Comparison of ENCODE assay signal across 24 cellular contexts in the genomic region with DNA sequence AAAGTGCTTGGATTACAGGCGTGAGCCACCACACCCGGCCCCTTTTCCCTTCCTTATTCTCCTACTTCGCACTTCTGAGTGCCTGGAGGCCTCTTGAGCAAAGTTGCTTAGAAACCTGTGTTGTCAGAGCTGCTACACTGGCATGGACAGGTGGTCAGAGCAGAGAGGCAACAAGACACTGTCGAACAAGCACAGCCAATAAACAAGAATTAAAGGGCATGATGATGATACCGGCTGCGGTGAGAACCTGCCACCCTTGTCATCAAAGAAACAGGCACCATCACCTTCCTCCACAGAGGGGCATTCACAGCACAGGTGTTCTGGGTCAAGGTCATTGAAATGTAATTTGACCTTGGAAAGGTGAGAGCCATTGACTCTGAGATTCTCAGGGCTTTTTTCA. TPM values are rescaled to one million over a fixed set of nuclear protein-coding genes. Genes with fewer than 3 reads are reported as not detected.
A peak's percentile ranks its signal among the peaks of the same experiment; 100 is the strongest.
DNase-seq lines count a peak whose midpoint lies in the region; ATAC-seq and TF ChIP-seq lines count a peak whose summit lies in the region.
"Had no signal": no experiment of that assay in that cellular context is flagged by ENCODE, and none has a peak within 500 bp of the region (broad histone marks: within the 10 kb centered on the region; RNA-seq: fewer than 3 reads in every experiment).

No MANE protein-coding gene starts in this region.

- H3K9me3 Mint-ChIP-seq in osteocyte (ENCODE audit: unreplicated experiment), result no peaks in the 10 kb centered on the region
- H3K9me3 Mint-ChIP-seq in CD8-positive, alpha-beta memory T cell, result no peaks in the 10 kb centered on the region
- H3K9me3 Mint-ChIP-seq: CD4-positive, CD25-positive, alpha-beta regulatory T cell; T-helper 1 cell treated with Interleukin-12 subunit alpha and Interleukin-12 subunit beta and Interleukin-4 antibody, amounts not matched to agents 30 μg/mL and 1 μg/mL, for 36 hours had no signal

- H3K27ac ChIP-seq in HEK293 (ENCODE audit: extremely low read depth, low read depth, low read length), result no peak overlapping the region
- H3K27ac ChIP-seq in CD8-positive, alpha-beta memory T cell (ENCODE audit: low read depth, low read length), result no peak overlapping the region
- H3K27ac ChIP-seq: BLaER1 had no signal

- H3K36me3 Mint-ChIP-seq in osteocyte (ENCODE audit: unreplicated experiment), result no peaks in the 10 kb centered on the region
- H3K36me3 Mint-ChIP-seq in CD8-positive, alpha-beta memory T cell, result no peaks in the 10 kb centered on the region
- H3K36me3 Mint-ChIP-seq: CD4-positive, CD25-positive, alpha-beta regulatory T cell had no signal

- POLR2A ChIA-PET in HEK293 (lab: Yijun Ruan, JAX), result no interaction called here
- POLR2A ChIA-PET in CD8-positive, alpha-beta memory T cell (lab: Charles Lee), result no interaction called here

- H3K27me3 Mint-ChIP-seq in osteocyte (ENCODE audit: unreplicated experiment), result peaks cover 23% of the 10 kb centered on the region
- peaks cover 2 to 6% of the 10 kb centered on the region in 2 donors for H3K27me3 Mint-ChIP-seq in CD8-positive, alpha-beta memory T cell

- no peak overlapping the region for H3K4me3 Mint-ChIP-seq in osteocyte (ENCODE audit: unreplicated experiment)
- no peak overlapping the region for H3K4me3 Mint-ChIP-seq in CD8-positive, alpha-beta memory T cell
- H3K4me3 Mint-ChIP-seq: CD4-positive, CD25-positive, alpha-beta regulatory T cell; T-helper 1 cell treated with Interleukin-12 subunit alpha and Interleukin-12 subunit beta and Interleukin-4 antibody, amounts not matched to agents 30 μg/mL and 1 μg/mL, for 36 hours had no signal

- no peaks in the 10 kb centered on the region for H3K27me3 ChIP-seq in CD8-positive, alpha-beta memory T cell (ENCODE audit: insufficient read depth, low read length, poor library complexity, severe bottlenecking)
- H3K27me3 ChIP-seq: BLaER1 had no signal

- no peak overlapping the region for H3K4me3 ChIP-seq in HEK293 (ENCODE audit: low read depth, low read length)
- no peak overlapping the region for H3K4me3 ChIP-seq in CD8-positive, alpha-beta memory T cell (ENCODE audit: low read length)
- H3K4me3 ChIP-seq: BLaER1, HAP-1 had no signal

- H3K27ac Mint-ChIP-seq in osteocyte (ENCODE audit: unreplicated experiment), result no peak overlapping the region
- H3K27ac Mint-ChIP-seq in CD8-positive, alpha-beta memory T cell, result peak overlapping the region in 1 of 8 donors; percentile 33
- H3K27ac Mint-ChIP-seq: CD4-positive, CD25-positive, alpha-beta regulatory T cell; T-helper 1 cell treated with Interleukin-12 subunit alpha and Interleukin-12 subunit beta and Interleukin-4 antibody, amounts not matched to agents 30 μg/mL and 1 μg/mL, for 36 hours had no signal

- intact Hi-C loops in posterior vena cava (cut with DNase I), result no loop called here

- peaks cover 5% of the 10 kb centered on the region for H3K4me1 ChIP-seq in HEK293 (ENCODE audit: control insufficient read depth, insufficient read depth, low read length)
- H3K4me1 ChIP-seq in CD8-positive, alpha-beta memory T cell (ENCODE audit: insufficient read depth, low read length), result no peaks in the 10 kb centered on the region
- H3K4me1 ChIP-seq: HAP-1 had no signal

- DNase-seq in COLO668 (lab: John Stamatoyannopoulos, UW; ENCODE audit: unreplicated experiment) (peak; percentile 22), NCI-H345 (lab: John Stamatoyannopoulos, UW) (peak; percentile 56), posterior vena cava (ENCODE audit: low spot score) (peak; percentile 22), osteocyte (ENCODE audit: extremely low spot score, unreplicated experiment) (no peak), inferior parietal cortex (ENCODE audit: extremely low spot score) (no peak)
- DNase-seq in CD8-positive, alpha-beta memory T cell, result no peak
- DNase-seq: CD4-positive, CD25-positive, alpha-beta regulatory T cell; COR-L47; GOT3; NCI-H1048; NCI-H1694; NCI-H2029 treated with DMSO at 0.1 percent for 48 hours; SK-N-SH; SW 1271 had no signal

- H3K4me1 Mint-ChIP-seq in osteocyte (ENCODE audit: unreplicated experiment), result no peaks in the 10 kb centered on the region
- no peaks in the 10 kb centered on the region for H3K4me1 Mint-ChIP-seq in CD8-positive, alpha-beta memory T cell
- H3K4me1 Mint-ChIP-seq: CD4-positive, CD25-positive, alpha-beta regulatory T cell had no signal

- no peak for ATAC-seq in GM18907 (IDR thresholded peaks at IDR 0.05; ENCODE audit: unreplicated experiment)

- no peak for TF ChIP-seq CTCF in HEK293 (tag by site-specific recombination; IDR thresholded peaks at IDR 0.05)
- TF ChIP-seq CTCF in osteocyte (IDR thresholded peaks at IDR 0.05), result no peak

- CTCF ChIA-PET in HEK293 (lab: Yijun Ruan, JAX), result interaction anchor here (0.6 to 1.2 kb wide), 2 partner anchors 34 to 165 kb away, joined by 3 to 5 read pairs; no protein-coding TSS in a partner anchor
- CTCF ChIA-PET in CD8-positive, alpha-beta memory T cell (lab: Charles Lee), result no interaction called here

- no peaks in the 10 kb centered on the region for H3K9me3 ChIP-seq in HEK293 (ENCODE audit: control insufficient read depth, insufficient read depth, low read depth, low read length)
- no peaks in the 10 kb centered on the region for H3K9me3 ChIP-seq in CD8-positive, alpha-beta memory T cell (ENCODE audit: low read length)
- H3K9me3 ChIP-seq: BLaER1, HAP-1, SK-N-SH had no signal

- no peaks in the 10 kb centered on the region for H3K36me3 ChIP-seq in HEK293 (ENCODE audit: control insufficient read depth in 2 of 2, insufficient read depth in 1 of 2, low read length in 2 of 2)
- no peaks in the 10 kb centered on the region for H3K36me3 ChIP-seq in CD8-positive, alpha-beta memory T cell (ENCODE audit: insufficient read depth, low read length)
- H3K36me3 ChIP-seq: BLaER1, HAP-1 had no signal

TF ChIP-seq in HEK293, 187 proteins besides CTCF, POLR2A, EP300 and RAD21:
- TF ChIP-seq ZNF830 (tag by site-specific recombination; IDR thresholded peaks at IDR 0.05; ENCODE audit: low read depth) (no peak), ZSCAN23 (tag by site-specific recombination; IDR thresholded peaks at IDR 0.05) (no peak), SP3 (tag by site-specific recombination; IDR thresholded peaks at IDR 0.05) (no peak), REPIN1 (tag by site-specific recombination; IDR thresholded peaks at IDR 0.05; ENCODE audit: low read depth) (no peak), SCRT2 (tag by site-specific recombination; IDR thresholded peaks at IDR 0.05) (0 out of 2 replicates have a peak, but pooled peaks have one; percentile 52)
- TF ChIP-seq, protein P1, sequence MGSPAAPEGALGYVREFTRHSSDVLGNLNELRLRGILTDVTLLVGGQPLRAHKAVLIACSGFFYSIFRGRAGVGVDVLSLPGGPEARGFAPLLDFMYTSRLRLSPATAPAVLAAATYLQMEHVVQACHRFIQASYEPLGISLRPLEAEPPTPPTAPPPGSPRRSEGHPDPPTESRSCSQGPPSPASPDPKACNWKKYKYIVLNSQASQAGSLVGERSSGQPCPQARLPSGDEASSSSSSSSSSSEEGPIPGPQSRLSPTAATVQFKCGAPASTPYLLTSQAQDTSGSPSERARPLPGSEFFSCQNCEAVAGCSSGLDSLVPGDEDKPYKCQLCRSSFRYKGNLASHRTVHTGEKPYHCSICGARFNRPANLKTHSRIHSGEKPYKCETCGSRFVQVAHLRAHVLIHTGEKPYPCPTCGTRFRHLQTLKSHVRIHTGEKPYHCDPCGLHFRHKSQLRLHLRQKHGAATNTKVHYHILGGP (tag by site-specific recombination; IDR thresholded peaks at IDR 0.05), result no peak

RNA-seq across cellular contexts. Expression of a gene that starts 23.3 kb away (rescaled TPM):
- 1 to 10 TPM; 3.9 to 6.8 TPM for total RNA-seq in posterior vena cava
- total RNA-seq in osteocyte, result 0.34 and 0.35 TPM in 2 replicates
- not detected for total RNA-seq in CD8-positive, alpha-beta memory T cell
- polyA plus RNA-seq in CD8-positive, alpha-beta memory T cell, result 0.13 TPM
- total RNA-seq: CD4-positive, CD25-positive, alpha-beta regulatory T cell; Daoy; G401; HT-29; NCI-H460 had no signal
- polyA plus RNA-seq: AG04450, SK-N-SH had no signal

Comparison
In these comparisons a context has a peak if more than half of its experiments do, and no peak if none do; other contexts are left out.
1. DNase-seq: peak in COLO668 (single experiment), NCI-H345 (single experiment) and posterior vena cava (single experiment); none in osteocyte (single experiment), CD8-positive, alpha-beta memory T cell (0 of 5) and inferior parietal cortex (single experiment).